8 cellular contexts compared by ENCODE assay signal in the genomic region with DNA sequence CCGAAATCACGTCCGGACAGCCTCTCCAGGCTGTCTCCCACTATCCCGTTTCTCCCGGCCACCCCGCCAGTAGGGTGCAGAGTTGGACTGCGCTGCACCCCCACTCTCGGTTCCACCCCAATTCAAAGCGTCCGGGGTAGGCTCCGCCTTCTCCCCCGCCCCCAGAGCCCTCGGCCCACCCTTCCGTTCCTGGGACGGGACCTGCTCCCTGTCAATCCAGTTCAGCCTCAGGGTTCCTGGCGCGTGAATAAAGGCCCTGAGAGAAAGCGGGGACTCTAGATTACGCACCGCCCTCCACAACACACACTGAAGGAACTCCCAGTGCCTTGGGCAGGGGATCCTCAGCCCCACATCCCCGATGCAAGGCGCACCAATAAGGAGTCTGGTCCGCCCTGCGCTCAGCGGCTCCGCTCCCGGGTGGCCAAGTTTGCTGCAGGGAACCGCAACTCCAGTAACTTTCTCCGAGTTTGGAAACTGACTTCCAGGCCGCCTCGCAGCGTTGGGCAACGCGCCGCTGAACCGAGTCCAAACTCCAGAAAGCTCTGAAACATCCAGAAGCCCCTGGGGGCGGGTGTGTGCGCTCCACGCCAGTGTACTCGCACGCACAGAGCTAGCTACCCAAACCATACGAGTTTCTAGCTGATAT. TPM values are rescaled to one million over a fixed set of nuclear protein-coding genes. Genes with fewer than 3 reads are reported as not detected.
A peak's percentile ranks its signal among the peaks of the same experiment; 100 is the strongest.
DNase-seq lines count a peak whose midpoint lies in the region; ATAC-seq, FAIRE-seq and TF ChIP-seq lines count a peak whose summit lies in the region.

No MANE protein-coding gene starts in this region.

- peak; percentile 77 for ATAC-seq in SK-N-SH treated with all-trans-retinoic acid at 6 μM for 48 hours
- no peak for ATAC-seq in HG02870 (IDR thresholded peaks at IDR 0.05; ENCODE audit: unreplicated experiment)

- peak overlapping the region; percentile 75 to 79 for H3K9ac ChIP-seq in mucosa of rectum (ENCODE audit: low read depth in 1 of 2, low read length in 2 of 2)

- intact Hi-C loops in vagina (cut with DNase I) = loop anchor here (2.0 to 10.0 kb wide), 3 partner anchors 73 to 261 kb away; no protein-coding TSS in a partner anchor

- H3K27ac ChIP-seq in mucosa of rectum (ENCODE audit: low read depth in 2 of 2, low read length in 2 of 2) (peak overlapping the region; percentile 86 to 88), vagina (peak overlapping the region; percentile 97)

- H3K4me3 ChIP-seq in mucosa of rectum (ENCODE audit: low read length in 2 of 2) (peak overlapping the region; percentile 79 to 82), vagina (peak overlapping the region; percentile 62 to 77)

- peak in 1 of 2 donors; percentile 71 for TF ChIP-seq POLR2A in vagina (IDR thresholded peaks at IDR 0.05)
- TF ChIP-seq POLR2A in H54 (IDR thresholded peaks at IDR 0.05; ENCODE audit: low read depth, low read length) = no peak

- H3K27me3 ChIP-seq in mucosa of rectum (ENCODE audit: control insufficient read depth in 2 of 2, insufficient read depth in 2 of 2, low read length in 2 of 2) (peaks cover 0 to 3% of the 10 kb centered on the region in 2 donors), vagina (no peaks in the 10 kb centered on the region)

- TF ChIP-seq CTCF in vagina (IDR thresholded peaks at IDR 0.05) = peak in 1 of 3 experiments; percentile 65

- no peaks in the 10 kb centered on the region for H3K36me3 ChIP-seq in mucosa of rectum (ENCODE audit: control insufficient read depth in 2 of 2, insufficient read depth in 2 of 2, low read length in 2 of 2)
- H3K36me3 ChIP-seq in vagina = peaks cover 0 to 2% of the 10 kb centered on the region in 2 donors

- FAIRE-seq in H54 (lab: Jason Lieb, UNC) = no peak

- peaks cover 2 to 5% of the 10 kb centered on the region in 2 donors for H3K4me1 ChIP-seq in mucosa of rectum (ENCODE audit: control insufficient read depth in 2 of 2, insufficient read depth in 2 of 2, low read length in 2 of 2)
- peaks cover 23% of the 10 kb centered on the region for H3K4me1 ChIP-seq in vagina

- DNase-seq in stimulated activated CD4-positive, alpha-beta T cell treated with anti-CD3 and anti-CD28 coated beads, Interleukin-15, amount 100 ng/mL, for 24 hours = peak; percentile 19
- DNase-seq in stimulated activated CD4-positive, alpha-beta T cell treated with anti-CD3 and anti-CD28 coated beads, Interleukin-2, amount 100 ng/mL, for 24 hours = no peak
- DNase-seq in fibroblast of gingiva (ENCODE audit: low read depth) (peak; percentile 93), vagina (ENCODE audit: extremely low spot score in 2 of 2) (peak in 1 of 2 donors; percentile 97), H54 (ENCODE audit: insufficient read length, low spot score) (no peak)

- no peaks in the 10 kb centered on the region for H3K9me3 ChIP-seq in mucosa of rectum (ENCODE audit: control insufficient read depth in 2 of 2, low read length in 2 of 2)
- H3K9me3 ChIP-seq in vagina = no peaks in the 10 kb centered on the region

TF ChIP-seq in SK-N-SH treated with all-trans-retinoic acid at 6 μM for 48 hours, 23 proteins besides CTCF, POLR2A, EP300 and RAD21:
- TF ChIP-seq GLIS3 (CRISPR knock-in tag; IDR thresholded peaks at IDR 0.05) (0 out of 2 replicates have a peak, but pooled peaks have one; percentile 0), TOX (CRISPR knock-in tag; IDR thresholded peaks at IDR 0.05; ENCODE audit: borderline replicate concordance) (no peak)

RNA-seq across cellular contexts. Expression of gene ADAMTS9, which starts 1.9 kb away (rescaled TPM):
- total RNA-seq in vagina = 118 TPM

Comparison
In these comparisons a context has a peak if more than half of its experiments do, and no peak if none do; other contexts are left out.
1. DNase-seq: peak in stimulated activated CD4-positive, alpha-beta T cell treated with anti-CD3 and anti-CD28 coated beads, Interleukin-15, amount 100 ng/mL, for 24 hours (single experiment) and fibroblast of gingiva (single experiment); none in stimulated activated CD4-positive, alpha-beta T cell treated with anti-CD3 and anti-CD28 coated beads, Interleukin-2, amount 100 ng/mL, for 24 hours (0 of 2) and H54 (single experiment).